Comparison of ENCODE assay signal across 8 cellular contexts in the genomic region with DNA sequence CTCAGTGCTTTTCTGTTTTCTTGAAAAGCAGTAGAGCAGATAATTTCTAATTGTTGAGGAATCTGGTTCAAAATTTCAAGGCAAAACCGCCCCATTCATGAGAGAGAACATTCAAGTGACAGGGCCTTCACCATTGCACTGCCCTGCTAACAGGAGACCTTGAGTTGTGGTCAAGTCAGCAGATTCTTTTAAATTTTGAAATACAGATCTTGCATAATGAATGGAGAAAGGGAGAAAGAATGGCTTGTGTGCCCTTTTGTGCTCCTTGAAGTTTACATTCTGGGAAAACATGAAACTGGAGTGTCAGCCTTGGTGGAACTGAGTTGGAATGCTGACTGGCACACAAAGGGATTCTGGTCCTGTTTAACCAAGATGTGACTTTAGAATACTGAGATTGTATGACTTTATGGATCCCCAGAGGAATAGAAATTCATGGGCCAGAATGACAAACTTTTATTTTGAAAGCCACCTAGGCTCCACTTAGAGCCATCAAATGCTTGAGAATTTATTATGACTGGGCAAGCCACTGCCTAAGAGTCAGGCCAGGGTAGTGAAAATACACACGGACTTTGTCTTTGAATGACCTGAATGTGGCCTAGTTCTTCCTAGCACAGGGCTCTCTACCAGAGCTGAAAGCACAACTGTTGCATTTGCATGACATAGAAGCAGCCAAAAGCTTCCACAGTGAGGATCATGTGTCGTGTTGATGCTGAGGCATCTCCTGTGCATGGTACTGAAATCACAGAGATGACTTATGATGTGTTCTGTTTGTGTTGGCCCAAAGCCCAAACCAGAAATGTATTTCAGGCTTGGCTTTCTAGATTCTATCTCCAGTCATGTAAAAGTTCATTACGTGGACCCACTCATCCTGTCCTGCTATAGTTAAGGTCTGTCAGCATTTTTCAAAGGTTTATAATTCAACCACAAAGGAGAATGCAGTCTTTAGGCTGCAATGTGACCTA.
A peak's percentile ranks its signal among the peaks of the same experiment; 100 is the strongest.
DNase-seq lines count a peak whose midpoint lies in the region; ATAC-seq and TF ChIP-seq lines count a peak whose summit lies in the region.

No MANE protein-coding gene starts in this region.

- DNase-seq in AG04450 (ENCODE audit: low read depth, low spot score) (peak; percentile 88), LNCaP clone FGC (ENCODE audit: low read depth) (peak; percentile 74), choroid plexus epithelial cell (ENCODE audit: low read depth) (peak; percentile 100), lung microvascular endothelial cell (ENCODE audit: low read depth in 2 of 2) (peak; percentile 85 to 95)
- DNase-seq in activated naive CD8-positive, alpha-beta T cell treated with anti-CD3 and anti-CD28 coated beads, Interleukin-2, amount 50 U/mL, for 24 hours = no peak

- CTCF ChIA-PET in AG04450 (lab: Charles Lee) = interaction anchor here (1.1 to 2.0 kb wide), 2 partner anchors 98 to 365 kb away, joined by 4 to 9 read pairs; no protein-coding TSS in a partner anchor

- H3K9me3 ChIP-seq in AG04450 (ENCODE audit: control insufficient read depth, insufficient read depth, low read length) = no peaks in the 10 kb centered on the region

- peaks cover 2% of the 10 kb centered on the region for H3K27me3 Mint-ChIP-seq in activated naive CD8-positive, alpha-beta T cell treated with anti-CD3 and anti-CD28 coated beads, Interleukin-2, amount 50 U/mL, for 24 hours

- no peak overlapping the region for H3K4me3 ChIP-seq in AG04450 (ENCODE audit: low read depth, low read length)
- no peak overlapping the region for H3K4me3 ChIP-seq in LNCaP clone FGC (ENCODE audit: low read depth, low read length)
- no peak overlapping the region for H3K4me3 ChIP-seq in choroid plexus epithelial cell (ENCODE audit: low read depth, low read length)

- ATAC-seq in GM21447 (IDR thresholded peaks at IDR 0.05; ENCODE audit: unreplicated experiment) = no peak
- no peak for ATAC-seq in activated naive CD8-positive, alpha-beta T cell treated with anti-CD3 and anti-CD28 coated beads, Interleukin-2, amount 50 U/mL, for 24 hours
- no peak for ATAC-seq in HG03469 (IDR thresholded peaks at IDR 0.05; ENCODE audit: unreplicated experiment)
- no peak for ATAC-seq in HG02610 (IDR thresholded peaks at IDR 0.05; ENCODE audit: unreplicated experiment)

- no peaks in the 10 kb centered on the region for H3K4me1 Mint-ChIP-seq in activated naive CD8-positive, alpha-beta T cell treated with anti-CD3 and anti-CD28 coated beads, Interleukin-2, amount 50 U/mL, for 24 hours

- TF ChIP-seq CTCF in AG04450 (IDR thresholded peaks at IDR 0.05; ENCODE audit: low read depth, low read length) = no peak
- no peak for TF ChIP-seq CTCF in LNCaP clone FGC (IDR thresholded peaks at IDR 0.05; ENCODE audit: control insufficient read depth, extremely low read depth, insufficient read depth)
- TF ChIP-seq CTCF in choroid plexus epithelial cell (conservative IDR thresholded peaks at IDR 0.05; ENCODE audit: low read depth, low read length) = no peak

- no peak overlapping the region for H3K27ac Mint-ChIP-seq in activated naive CD8-positive, alpha-beta T cell treated with anti-CD3 and anti-CD28 coated beads, Interleukin-2, amount 50 U/mL, for 24 hours

- no peaks in the 10 kb centered on the region for H3K36me3 Mint-ChIP-seq in activated naive CD8-positive, alpha-beta T cell treated with anti-CD3 and anti-CD28 coated beads, Interleukin-2, amount 50 U/mL, for 24 hours (ENCODE audit: low read depth)

- POLR2A ChIA-PET in AG04450 (lab: Yijun Ruan, JAX) = interaction anchor here (0.6 to 1.0 kb wide), 2 partner anchors 94 to 260 kb away, joined by 3 to 4 read pairs; no protein-coding TSS in a partner anchor

- H3K27ac ChIP-seq in AG04450 (ENCODE audit: low read depth, low read length) = peak overlapping the region; percentile 71

- H3K9me3 Mint-ChIP-seq in activated naive CD8-positive, alpha-beta T cell treated with anti-CD3 and anti-CD28 coated beads, Interleukin-2, amount 50 U/mL, for 24 hours = no peaks in the 10 kb centered on the region

- no peaks in the 10 kb centered on the region for H3K27me3 ChIP-seq in AG04450 (ENCODE audit: control insufficient read depth, insufficient read depth, low read length)

- H3K4me3 Mint-ChIP-seq in activated naive CD8-positive, alpha-beta T cell treated with anti-CD3 and anti-CD28 coated beads, Interleukin-2, amount 50 U/mL, for 24 hours = no peak overlapping the region
